ENCODE assay signal across 1 cellular context in genomic region chr9:134604834-134605233, GRCh38.
TF ChIP-seq lines count a peak whose summit lies in the region.

No MANE protein-coding gene starts in this region.

TF ChIP-seq in IMR-90, 13 proteins besides CTCF, POLR2A, EP300 and RAD21:
- no peak for TF ChIP-seq MXI1 (IDR thresholded peaks at IDR 0.05; ENCODE audit: borderline replicate concordance, low read depth, low read length)
- TF ChIP-seq CEBPB (IDR thresholded peaks at IDR 0.05; ENCODE audit: low read depth, low read length): no peak
- TF ChIP-seq SMC3 (IDR thresholded peaks at IDR 0.05; ENCODE audit: low read depth, low read length): no peak
- no peak for TF ChIP-seq NFE2L2 (IDR thresholded peaks at IDR 0.05; ENCODE audit: low read depth, low read length)
- TF ChIP-seq RFX5 (IDR thresholded peaks at IDR 0.05; ENCODE audit: low read depth, low read length): no peak
- no peak for TF ChIP-seq ELK1 (IDR thresholded peaks at IDR 0.05; ENCODE audit: borderline replicate concordance, low read depth, low read length)
